27 cellular contexts compared by ENCODE assay signal in the genomic region with DNA sequence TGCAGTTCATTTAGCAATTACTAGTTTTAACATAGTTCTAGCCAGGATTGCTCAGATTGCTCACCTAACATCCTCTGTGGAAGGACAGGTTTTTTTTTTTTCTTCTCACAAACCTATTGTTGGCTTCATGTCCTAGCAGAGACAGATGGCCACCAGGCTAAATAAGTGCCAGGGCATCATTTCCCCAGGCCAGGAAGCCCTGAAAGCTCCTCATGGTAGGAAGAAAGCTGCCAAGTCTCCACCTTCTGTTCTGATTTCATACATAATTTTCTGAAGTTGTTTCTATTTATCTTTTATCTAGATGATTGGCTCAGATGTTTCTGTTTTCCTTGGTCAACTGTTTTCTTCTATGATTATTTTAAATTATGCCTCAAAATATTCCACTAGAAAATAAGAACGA. TPM values are rescaled to one million over a fixed set of nuclear protein-coding genes. Genes with fewer than 3 reads are reported as not detected.
DNase-seq lines count a peak whose midpoint lies in the region; ATAC-seq, FAIRE-seq and TF ChIP-seq lines count a peak whose summit lies in the region.
"Had no signal": no experiment of that assay in that cellular context is flagged by ENCODE, and none has a peak within 500 bp of the region (broad histone marks: within the 10 kb centered on the region; RNA-seq: fewer than 3 reads in every experiment).

No MANE protein-coding gene starts in this region.

- peak; percentile 14 for DNase-seq in DMS53 (lab: John Stamatoyannopoulos, UW)
- DNase-seq in DMS53 treated with DMSO at 0.1 percent for 48 hours (lab: John Stamatoyannopoulos, UW; ENCODE audit: unreplicated experiment), result no peak
- DNase-seq in GM12865 (ENCODE audit: low read depth), result peak; percentile 28
- no peak for DNase-seq in T-helper 17 cell
- DNase-seq in glutamatergic neuron, result no peak
- no peak for DNase-seq in HTR-8/SVneo (ENCODE audit: insufficient read length, low spot score)
- no peak for DNase-seq in A673 (ENCODE audit: low spot score)
- DNase-seq: body of pancreas, cortex of kidney, EL, heart right ventricle, HFFc6, IMR-90, midbrain, NCI-H1436, Peyer's patch had no signal

- no peaks in the 10 kb centered on the region for H3K4me1 ChIP-seq in A673 (ENCODE audit: insufficient read depth, low read length, poor library complexity, severe bottlenecking)
- H3K4me1 ChIP-seq: body of pancreas, heart right ventricle, Peyer's patch, SJSA1 had no signal

- H3K9me3 ChIP-seq in T-helper 17 cell (ENCODE audit: control insufficient read depth, low read length, poor library complexity, severe bottlenecking) (no peaks in the 10 kb centered on the region), A673 (ENCODE audit: low read depth, low read length, poor library complexity, severe bottlenecking) (no peaks in the 10 kb centered on the region)
- H3K9me3 ChIP-seq: body of pancreas, heart right ventricle, Peyer's patch, SJSA1 had no signal

- BruUV-seq in A673 (replicated peaks; lab: Mats Ljungman, UMichigan), result no TSS peak

- intact Hi-C loops in A673 (cut with micrococcal nuclease; ENCODE audit: unreplicated experiment), result no loop called here

- no peaks in the 10 kb centered on the region for H3K27me3 ChIP-seq in A673 (replicated peaks; ENCODE audit: insufficient read depth, low read depth, low read length, poor library complexity)
- H3K27me3 ChIP-seq: body of pancreas, heart right ventricle, Peyer's patch, SJSA1 had no signal

- peaks cover 14% of the 10 kb centered on the region for H3K36me3 ChIP-seq in A673 (ENCODE audit: insufficient read depth, low read length, poor library complexity, severe bottlenecking)

- H3K4me3 ChIP-seq in GM12865 (ENCODE audit: low read depth, low read length), result no peak overlapping the region
- no peak overlapping the region for H3K4me3 ChIP-seq in A673 (ENCODE audit: low read depth, low read length, poor library complexity, severe bottlenecking)
- H3K4me3 ChIP-seq: body of pancreas, heart right ventricle, Peyer's patch, SJSA1 had no signal

- H3K4me3 Mint-ChIP-seq in T-helper 17 cell (no peak overlapping the region), glutamatergic neuron (ENCODE audit: unreplicated experiment) (peak overlapping the region; percentile 43)
- H3K4me3 Mint-ChIP-seq: activated CD4-positive, alpha-beta memory T cell treated with anti-CD3 and anti-CD28 coated beads for 36 hours; HFFc6 had no signal

- H3K27ac Mint-ChIP-seq in T-helper 17 cell (peak overlapping the region; percentile 21), glutamatergic neuron (ENCODE audit: unreplicated experiment) (peak overlapping the region; percentile 90)

- ATAC-seq in T-helper 17 cell, result no peak
- no peak for ATAC-seq in HG03378 (IDR thresholded peaks at IDR 0.05; ENCODE audit: unreplicated experiment)
- ATAC-seq: body of pancreas, heart right ventricle, left lobe of liver had no signal

- H3K4me1 Mint-ChIP-seq in T-helper 17 cell (peaks cover 10% of the 10 kb centered on the region), glutamatergic neuron (ENCODE audit: low read depth, unreplicated experiment) (peaks cover 18% of the 10 kb centered on the region)

- H3K9me3 Mint-ChIP-seq in glutamatergic neuron (ENCODE audit: unreplicated experiment), result peaks cover 3% of the 10 kb centered on the region
- H3K9me3 Mint-ChIP-seq: activated CD4-positive, alpha-beta memory T cell treated with anti-CD3 and anti-CD28 coated beads for 36 hours; HFFc6 had no signal

- H3K36me3 Mint-ChIP-seq in T-helper 17 cell (ENCODE audit: low read depth) (peaks cover 2% of the 10 kb centered on the region), glutamatergic neuron (ENCODE audit: unreplicated experiment) (no peaks in the 10 kb centered on the region)

- CTCF ChIA-PET in A673 (lab: Charles Lee), result interaction anchor here (0.6 kb wide), 1 partner anchor 414 kb away, joined by 4 read pairs; no protein-coding TSS in a partner anchor

- TF ChIP-seq CTCF in GM12865 (IDR thresholded peaks at IDR 0.05; ENCODE audit: insufficient read depth, low read depth, low read length, missing control alignments) (no peak), glutamatergic neuron (IDR thresholded peaks at IDR 0.05; ENCODE audit: partially characterized antibody, unreplicated experiment) (no peak), A673 (conservative IDR thresholded peaks at IDR 0.05; ENCODE audit: low read depth, low read length) (no peak)

- no peak for FAIRE-seq in HTR-8/SVneo (lab: Jason Lieb, UNC)
- FAIRE-seq: endothelial cell of umbilical vein had no signal

- no peak overlapping the region for H3K27ac ChIP-seq in A673 (ENCODE audit: low read depth, low read length, poor library complexity, severe bottlenecking)
- H3K27ac ChIP-seq: 22Rv1, body of pancreas, heart right ventricle, Peyer's patch, SJSA1 had no signal

- H3K27me3 Mint-ChIP-seq in T-helper 17 cell (no peaks in the 10 kb centered on the region), glutamatergic neuron (ENCODE audit: unreplicated experiment) (peaks cover 1% of the 10 kb centered on the region)

- POLR2A ChIA-PET in A673 (lab: Charles Lee; ENCODE audit: low non-redundant PET), result no interaction called here

RNA-seq across cellular contexts. Expression of a gene that starts 31.0 kb away (rescaled TPM):
- total RNA-seq in T-helper 17 cell (not detected), glutamatergic neuron (ENCODE audit: unreplicated experiment) (not detected), A673 (2021) (not detected in 2 replicates)
- total RNA-seq: activated CD4-positive, alpha-beta memory T cell treated with anti-CD3 and anti-CD28 coated beads for 36 hours; activated naive CD4-positive, alpha-beta T cell treated with anti-CD3 and anti-CD28 coated beads, Interleukin-2, amount 50 U/mL, for 72 hours; body of pancreas; endothelial cell of umbilical vein; heart right ventricle; HFFc6; IMR-90; left lobe of liver; M059J; Peyer's patch; renal cortical epithelial cell; SJSA1; T-helper 2 cell treated with Interferon-gamma antibody and Interleukin-4, amounts not matched to agents 100 ng/mL and 5 ng/mL, for 36 hours; ureter had no signal

RNA-seq across cellular contexts. Expression of a gene that starts 37.0 kb away (rescaled TPM):
- total RNA-seq in T-helper 17 cell (100 to 1,000 TPM; 403 to 408 TPM), glutamatergic neuron (ENCODE audit: unreplicated experiment) (84.7 TPM), A673 (2021) (3.8 and 3.9 TPM in 2 replicates)

RNA-seq across cellular contexts. Expression of a gene that starts 58.6 kb away (rescaled TPM):
- total RNA-seq in T-helper 17 cell (1 to 10 TPM; 3.5 to 3.9 TPM), glutamatergic neuron (ENCODE audit: unreplicated experiment) (68.1 TPM), A673 (2021) (18.3 and 20.0 TPM in 2 replicates)

Comparison
In these comparisons a context has a peak if more than half of its experiments do, and no peak if none do; other contexts are left out.
1. DNase-seq: peak in DMS53 (single experiment) and GM12865 (single experiment); none in DMS53 treated with DMSO at 0.1 percent for 48 hours (single experiment), T-helper 17 cell (0 of 3), glutamatergic neuron (single experiment), HTR-8/SVneo (single experiment) and A673 (single experiment).
2. RNA of a gene that starts 37.0 kb away (total RNA-seq): 403 to 408 TPM in T-helper 17 cell and 84.7 TPM in glutamatergic neuron (single experiment); 3.8 to 3.9 TPM in A673; every median in the first group is over 10 times any median in the second.